ENCODE assay signal across 1 cellular context in genomic region chr3:126817781-126818180, GRCh38.
TF ChIP-seq lines count a peak whose summit lies in the region.

No MANE protein-coding gene starts in this region.

TF ChIP-seq in GM23338, 12 proteins besides CTCF, POLR2A, EP300 and RAD21 (continued from another document):
- TF ChIP-seq ZNF462 (CRISPR knock-in tag; IDR thresholded peaks at IDR 0.05) (no peak), STAT1 (IDR thresholded peaks at IDR 0.05; ENCODE audit: unreplicated experiment) (no peak), NANOG (IDR thresholded peaks at IDR 0.05; ENCODE audit: borderline replicate concordance) (no peak), EZH2phosphoT487 (IDR thresholded peaks at IDR 0.05; ENCODE audit: unreplicated experiment) (no peak), JUNB (IDR thresholded peaks at IDR 0.05; ENCODE audit: unreplicated experiment) (no peak), ZNF331 (CRISPR knock-in tag; IDR thresholded peaks at IDR 0.05; ENCODE audit: low read depth) (no peak), EZH2 (IDR thresholded peaks at IDR 0.05; ENCODE audit: low read depth, unreplicated experiment) (no peak), CREB1 (CRISPR knock-in tag; IDR thresholded peaks at IDR 0.05; ENCODE audit: low read depth) (no peak), ETS1 (IDR thresholded peaks at IDR 0.05) (no peak), ZNF114 (CRISPR knock-in tag; IDR thresholded peaks at IDR 0.05) (no peak), POLR2AphosphoS5 (IDR thresholded peaks at IDR 0.05; ENCODE audit: low read depth) (no peak)
